ENCODE assay signal across 23 cellular contexts in genomic region chr3:72634128-72634527, GRCh38.
DNase-seq lines count a peak whose midpoint lies in the region; ATAC-seq, FAIRE-seq and TF ChIP-seq lines count a peak whose summit lies in the region.
"Had no signal": no experiment of that assay in that cellular context is flagged by ENCODE, and none has a peak within 500 bp of the region (broad histone marks: within the 10 kb centered on the region; RNA-seq: fewer than 3 reads in every experiment).

No MANE protein-coding gene starts in this region.

- DNase-seq in GM12891 (ENCODE audit: insufficient read length, low spot score) = no peak
- DNase-seq in T-helper 2 cell treated with Interferon-gamma antibody and Interleukin-4, amounts not matched to agents 5 μg/mL and 100 μg/mL, for 36 hours (ENCODE audit: low spot score) = peak; percentile 21
- no peak for DNase-seq in CD8-positive, alpha-beta T cell
- no peak for DNase-seq in smooth muscle cell (lab: John Stamatoyannopoulos, UW; ENCODE audit: unreplicated experiment)
- DNase-seq in NCI-H446 (lab: John Stamatoyannopoulos, UW) = no peak
- no peak for DNase-seq in tibial artery
- DNase-seq: activated CD8-positive, alpha-beta memory T cell treated with anti-CD3 and anti-CD28 coated beads, Interleukin-2, amount 50 U/mL, for 4 hours; AML-193; amygdala; cerebellar nuclear complex; DMS153; foreskin melanocyte; NCI-H1105 treated with DMSO at 0.1 percent for 48 hours; NCI-H345; OCI-M1; psoas muscle had no signal

- POLR2A ChIA-PET in CD8-positive, alpha-beta T cell (lab: Charles Lee) = no interaction called here

- peaks cover 30% of the 10 kb centered on the region for H3K4me1 Mint-ChIP-seq in T-helper 2 cell treated with Interferon-gamma antibody and Interleukin-4, amounts not matched to agents 5 μg/mL and 100 μg/mL, for 36 hours (ENCODE audit: low read depth)
- H3K4me1 Mint-ChIP-seq in CD8-positive, alpha-beta T cell (ENCODE audit: low read depth) = peaks cover 3% of the 10 kb centered on the region

- H3K4me3 Mint-ChIP-seq in T-helper 2 cell treated with Interferon-gamma antibody and Interleukin-4, amounts not matched to agents 5 μg/mL and 100 μg/mL, for 36 hours = no peak overlapping the region
- H3K4me3 Mint-ChIP-seq in CD8-positive, alpha-beta T cell = no peak overlapping the region
- H3K4me3 Mint-ChIP-seq: naive thymus-derived CD4-positive, alpha-beta T cell had no signal

- no peaks in the 10 kb centered on the region for H3K36me3 Mint-ChIP-seq in T-helper 2 cell treated with Interferon-gamma antibody and Interleukin-4, amounts not matched to agents 5 μg/mL and 100 μg/mL, for 36 hours (ENCODE audit: low read depth)
- no peaks in the 10 kb centered on the region for H3K36me3 Mint-ChIP-seq in CD8-positive, alpha-beta T cell

- no peaks in the 10 kb centered on the region for H3K79me2 ChIP-seq in smooth muscle cell (ENCODE audit: low read depth)

- peaks cover 4% of the 10 kb centered on the region for H3K9me3 ChIP-seq in CD8-positive, alpha-beta T cell (ENCODE audit: low read length)
- H3K9me3 ChIP-seq in smooth muscle cell (replicated peaks; ENCODE audit: low read depth) (peaks cover 2% of the 10 kb centered on the region), tibial artery (no peaks in the 10 kb centered on the region)
- H3K9me3 ChIP-seq: suprapubic skin had no signal

- WGBS in smooth muscle cell (ENCODE audit: low lambda C conversion rate) = 92% methylated on average over 2 of the region's 2 CpGs

- CTCF ChIA-PET in CD8-positive, alpha-beta T cell (lab: Charles Lee) = no interaction called here

- H3K9me3 Mint-ChIP-seq in T-helper 2 cell treated with Interferon-gamma antibody and Interleukin-4, amounts not matched to agents 5 μg/mL and 100 μg/mL, for 36 hours = peaks cover 7% of the 10 kb centered on the region
- H3K9me3 Mint-ChIP-seq in CD8-positive, alpha-beta T cell = no peaks in the 10 kb centered on the region

- peak; percentile 48 for FAIRE-seq in GM12891 (lab: Jason Lieb, UNC)
- FAIRE-seq: endometrium, TTC549 had no signal

- H3K4me3 ChIP-seq in CD8-positive, alpha-beta T cell (ENCODE audit: low read depth, low read length) = no peak overlapping the region
- H3K4me3 ChIP-seq in smooth muscle cell (no peak overlapping the region), tibial artery (no peak overlapping the region)
- H3K4me3 ChIP-seq: psoas muscle, SK-N-MC, suprapubic skin had no signal

- no peak overlapping the region for H3K4me2 ChIP-seq in smooth muscle cell

- intact Hi-C loops in CD8-positive, alpha-beta T cell (cut with DNase I, micrococcal nuclease) = no loop called here
- intact Hi-C loops in tibial artery (cut with DNase I; ENCODE audit: low total_unique reads) = no loop called here

- peak overlapping the region; percentile 21 for H3K27ac Mint-ChIP-seq in T-helper 2 cell treated with Interferon-gamma antibody and Interleukin-4, amounts not matched to agents 5 μg/mL and 100 μg/mL, for 36 hours
- H3K27ac Mint-ChIP-seq in CD8-positive, alpha-beta T cell = no peak overlapping the region

- H3K27me3 ChIP-seq in CD8-positive, alpha-beta T cell (ENCODE audit: insufficient read depth, low read length) = no peaks in the 10 kb centered on the region
- H3K27me3 ChIP-seq in smooth muscle cell (ENCODE audit: low read depth) (no peaks in the 10 kb centered on the region), tibial artery (peaks cover 0 to 18% of the 10 kb centered on the region in 2 donors)
- H3K27me3 ChIP-seq: suprapubic skin had no signal

- H3K9ac ChIP-seq in smooth muscle cell (ENCODE audit: low read depth) = no peak overlapping the region

- no peaks in the 10 kb centered on the region for H3K36me3 ChIP-seq in CD8-positive, alpha-beta T cell (ENCODE audit: insufficient read depth, low read length)
- H3K36me3 ChIP-seq in smooth muscle cell (ENCODE audit: low read depth) (no peaks in the 10 kb centered on the region), tibial artery (no peaks in the 10 kb centered on the region)
- H3K36me3 ChIP-seq: suprapubic skin had no signal

- no peaks in the 10 kb centered on the region for H4K20me1 ChIP-seq in smooth muscle cell (ENCODE audit: low read depth)

- no peak for TF ChIP-seq CTCF in CD8-positive, alpha-beta T cell (IDR thresholded peaks at IDR 0.05)
- no peak for TF ChIP-seq CTCF in smooth muscle cell (IDR thresholded peaks at IDR 0.05; ENCODE audit: borderline replicate concordance, insufficient read depth, poor library complexity, severe bottlenecking)
- TF ChIP-seq CTCF in tibial artery (IDR thresholded peaks at IDR 0.05) = no peak

- no peak overlapping the region for H3K27ac ChIP-seq in CD8-positive, alpha-beta T cell (ENCODE audit: low read depth, low read length)
- H3K27ac ChIP-seq in smooth muscle cell (ENCODE audit: low read depth) (no peak overlapping the region), tibial artery (no peak overlapping the region)
- H3K27ac ChIP-seq: psoas muscle, SK-N-MC, suprapubic skin had no signal

- H3F3A ChIP-seq in smooth muscle cell (ENCODE audit: low read depth) = no peaks in the 10 kb centered on the region

- H3K27me3 Mint-ChIP-seq in T-helper 2 cell treated with Interferon-gamma antibody and Interleukin-4, amounts not matched to agents 5 μg/mL and 100 μg/mL, for 36 hours (ENCODE audit: low read depth) = no peaks in the 10 kb centered on the region
- H3K27me3 Mint-ChIP-seq in CD8-positive, alpha-beta T cell (ENCODE audit: low read depth) = peaks cover 4% of the 10 kb centered on the region

- TF ChIP-seq POLR2A in GM12891 (IDR thresholded peaks at IDR 0.05; ENCODE audit: low read depth, low read length) = no peak

- peaks cover 5% of the 10 kb centered on the region for H3K4me1 ChIP-seq in CD8-positive, alpha-beta T cell (ENCODE audit: insufficient read depth, low read length)
- H3K4me1 ChIP-seq in smooth muscle cell (ENCODE audit: low read depth) (no peaks in the 10 kb centered on the region), tibial artery (no peaks in the 10 kb centered on the region)
- H3K4me1 ChIP-seq: psoas muscle had no signal

- ATAC-seq in GM18867 (IDR thresholded peaks at IDR 0.05; ENCODE audit: unreplicated experiment) (peak; percentile 60), HG02610 (IDR thresholded peaks at IDR 0.05; ENCODE audit: unreplicated experiment) (peak; percentile 75)
- no peak for ATAC-seq in CD8-positive, alpha-beta T cell
- ATAC-seq: naive thymus-derived CD4-positive, alpha-beta T cell; psoas muscle had no signal

- H2AFZ ChIP-seq in smooth muscle cell (ENCODE audit: low read depth) = no peak overlapping the region

TF ChIP-seq in GM12891, 5 proteins besides CTCF, POLR2A, EP300 and RAD21:
- TF ChIP-seq POLR2AphosphoS5 (IDR thresholded peaks at IDR 0.05; ENCODE audit: low read depth, low read length) (no peak), SPI1 (IDR thresholded peaks at IDR 0.05; ENCODE audit: low read depth, low read length) (no peak), TAF1 (IDR thresholded peaks at IDR 0.05; ENCODE audit: low read depth, low read length) (no peak), PAX5 (IDR thresholded peaks at IDR 0.05; ENCODE audit: insufficient read depth, low read length, severe bottlenecking) (no peak), POU2F2 (IDR thresholded peaks at IDR 0.05; ENCODE audit: low read depth, low read length) (no peak)
